Comparison of ENCODE assay signal across 34 cellular contexts in the genomic region with DNA sequence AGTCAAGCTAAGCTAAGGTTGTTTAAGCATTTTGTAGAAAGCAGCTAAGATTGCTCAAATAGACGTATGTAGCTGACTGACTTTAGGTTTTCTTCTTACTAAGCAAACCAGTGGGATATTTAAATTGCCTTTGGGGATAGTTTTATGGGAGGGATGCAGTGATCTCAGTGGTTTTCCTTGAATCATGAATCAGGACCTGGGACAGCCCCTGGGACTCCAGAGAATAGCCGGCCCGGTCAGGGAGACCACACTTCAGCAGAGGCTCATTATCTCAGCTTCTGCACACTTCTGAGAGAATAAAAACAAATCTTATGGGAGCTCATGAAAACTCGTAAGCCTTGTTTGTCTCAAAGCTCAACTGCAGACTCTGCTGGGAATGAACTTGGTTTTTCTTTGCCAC. TPM values are rescaled to one million over a fixed set of nuclear protein-coding genes. Genes with fewer than 3 reads are reported as not detected.
"Had no signal": no experiment of that assay in that cellular context is flagged by ENCODE, and none has a peak within 500 bp of the region (broad histone marks: within the 10 kb centered on the region; RNA-seq: fewer than 3 reads in every experiment).

A gene with protein sequence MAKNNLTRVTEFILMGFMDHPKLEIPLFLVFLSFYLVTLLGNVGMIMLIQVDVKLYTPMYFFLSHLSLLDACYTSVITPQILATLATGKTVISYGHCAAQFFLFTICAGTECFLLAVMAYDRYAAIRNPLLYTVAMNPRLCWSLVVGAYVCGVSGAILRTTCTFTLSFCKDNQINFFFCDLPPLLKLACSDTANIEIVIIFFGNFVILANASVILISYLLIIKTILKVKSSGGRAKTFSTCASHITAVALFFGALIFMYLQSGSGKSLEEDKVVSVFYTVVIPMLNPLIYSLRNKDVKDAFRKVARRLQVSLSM (minus strand): TSS at position 62 of the 400 bp plus-strand sequence. CDS start 6,086 bp downstream, outside the sequence.

- H3K4me1 Mint-ChIP-seq: activated CD4-positive, alpha-beta memory T cell treated with anti-CD3 and anti-CD28 coated beads, Interleukin-2, amount 10 ng/mL, durations not matched to agents 7 days and 5 days; activated CD4-positive, alpha-beta T cell treated with anti-CD3 and anti-CD28 coated beads, Interleukin-2, amount 10 ng/mL, durations not matched to agents 7 days and 5 days; naive B cell; nephron progenitor cell; stimulated activated naive B cell treated with anti-CD40 and anti-IgM and Interleukin-4, amounts not matched to agents 10 μg/mL and 1 μg/mL and 100 μg/mL, for 72 hours had no signal

- H3K4me3 ChIP-seq: esophagus squamous epithelium, heart right ventricle, mucosa of descending colon, ovary, prostate gland, stomach, thyroid gland, upper lobe of left lung, vagina had no signal

- H3K27ac ChIP-seq: epithelial cell of prostate, esophagus squamous epithelium, heart right ventricle, neutrophil, ovary, prostate gland, stomach, thyroid gland, upper lobe of left lung, vagina had no signal

- H3K4me1 ChIP-seq: esophagus squamous epithelium, heart right ventricle, prostate gland, stomach, thyroid gland, upper lobe of left lung, vagina had no signal

- ATAC-seq: heart right ventricle; left ventricle myocardium superior; mucosa of descending colon; stimulated activated naive B cell treated with anti-CD40 and anti-IgM and Interleukin-4, amounts not matched to agents 10 μg/mL and 1 μg/mL and 100 μg/mL, for 72 hours had no signal

- H3K9me3 ChIP-seq: esophagus squamous epithelium, heart right ventricle, mucosa of descending colon, neutrophil, ovary, prostate gland, stomach, thyroid gland, upper lobe of left lung, vagina had no signal

- H3K9me3 Mint-ChIP-seq: activated CD4-positive, alpha-beta memory T cell treated with anti-CD3 and anti-CD28 coated beads, Interleukin-2, amount 10 ng/mL, durations not matched to agents 7 days and 5 days; activated CD4-positive, alpha-beta T cell treated with anti-CD3 and anti-CD28 coated beads, Interleukin-2, amount 10 ng/mL, durations not matched to agents 7 days and 5 days; activated T-cell treated with anti-CD3 and anti-CD28 coated beads, Interleukin-2, amount 50 U/mL, for 24 hours; naive B cell; nephron progenitor cell; stimulated activated naive B cell treated with anti-CD40 and anti-IgM and Interleukin-4, amounts not matched to agents 10 μg/mL and 1 μg/mL and 100 μg/mL, for 72 hours had no signal

- H3K36me3 ChIP-seq: esophagus squamous epithelium, heart right ventricle, neutrophil, ovary, prostate gland, stomach, thyroid gland, upper lobe of left lung, vagina had no signal

- H3K27me3 ChIP-seq: esophagus squamous epithelium, heart right ventricle, neutrophil, ovary, stomach, thyroid gland, upper lobe of left lung, vagina had no signal

- H3K27ac Mint-ChIP-seq: activated CD4-positive, alpha-beta memory T cell treated with anti-CD3 and anti-CD28 coated beads, Interleukin-2, amount 10 ng/mL, durations not matched to agents 7 days and 5 days; activated CD4-positive, alpha-beta T cell treated with anti-CD3 and anti-CD28 coated beads, Interleukin-2, amount 10 ng/mL, durations not matched to agents 7 days and 5 days; activated T-cell treated with anti-CD3 and anti-CD28 coated beads, Interleukin-2, amount 50 U/mL, for 24 hours; nephron progenitor cell; stimulated activated naive B cell treated with anti-CD40 and anti-IgM and Interleukin-4, amounts not matched to agents 10 μg/mL and 1 μg/mL and 100 μg/mL, for 72 hours had no signal

- H3K4me3 Mint-ChIP-seq: activated CD4-positive, alpha-beta memory T cell treated with anti-CD3 and anti-CD28 coated beads, Interleukin-2, amount 10 ng/mL, durations not matched to agents 7 days and 5 days; activated CD4-positive, alpha-beta T cell treated with anti-CD3 and anti-CD28 coated beads, Interleukin-2, amount 10 ng/mL, durations not matched to agents 7 days and 5 days; activated T-cell treated with anti-CD3 and anti-CD28 coated beads, Interleukin-2, amount 50 U/mL, for 24 hours; naive B cell; nephron progenitor cell; stimulated activated naive B cell treated with anti-CD40 and anti-IgM and Interleukin-4, amounts not matched to agents 10 μg/mL and 1 μg/mL and 100 μg/mL, for 72 hours had no signal

- H3K27me3 Mint-ChIP-seq: activated CD4-positive, alpha-beta memory T cell treated with anti-CD3 and anti-CD28 coated beads, Interleukin-2, amount 10 ng/mL, durations not matched to agents 7 days and 5 days; activated CD4-positive, alpha-beta T cell treated with anti-CD3 and anti-CD28 coated beads, Interleukin-2, amount 10 ng/mL, durations not matched to agents 7 days and 5 days had no signal

- H3K36me3 Mint-ChIP-seq: naive B cell; stimulated activated naive B cell treated with anti-CD40 and anti-IgM and Interleukin-4, amounts not matched to agents 10 μg/mL and 1 μg/mL and 100 μg/mL, for 72 hours had no signal

- DNase-seq: activated CD4-positive, alpha-beta memory T cell treated with anti-CD3 and anti-CD28 coated beads, Interleukin-2, amount 10 ng/mL, durations not matched to agents 7 days and 5 days; activated CD4-positive, alpha-beta T cell treated with anti-CD3 and anti-CD28 coated beads, Interleukin-2, amount 10 ng/mL, durations not matched to agents 7 days and 5 days; activated CD4-positive, CD25-positive, alpha-beta regulatory T cell treated with anti-CD3 and anti-CD28 coated beads, Interleukin-2, amount 50 U/mL, for 72 hours; activated CD8-positive, alpha-beta memory T cell treated with anti-CD3 and anti-CD28 coated beads, Interleukin-2, amount 50 U/mL, for 48 hours; activated gamma-delta T cell treated with Interleukin-2 at 50 U/mL for 16 hours; activated naive CD4-positive, alpha-beta T cell treated with anti-CD3 and anti-CD28 coated beads, Interleukin-2, amount 50 U/mL, for 16 hours; activated T-cell treated with anti-CD3 and anti-CD28 coated beads, Interleukin-2, amount 50 U/mL, for 24 hours; amniotic stem cell; esophagus squamous epithelium; foreskin melanocyte; heart right ventricle; islet precursor cell; left ventricle myocardium superior; mucosa of descending colon; naive B cell; nephron progenitor cell; ovary; stimulated activated CD4-positive, alpha-beta T cell treated with anti-CD3 and anti-CD28 coated beads, Interleukin-15, amount 100 ng/mL, for 24 hours; stimulated activated CD4-positive, alpha-beta T cell treated with anti-CD3 and anti-CD28 coated beads, Interleukin-2, amount 100 ng/mL, for 24 hours; stimulated activated naive B cell treated with anti-CD40 and anti-IgM and Interleukin-4, amounts not matched to agents 10 μg/mL and 1 μg/mL and 100 μg/mL, for 72 hours; stomach; T-helper 9 cell; thyroid gland; upper lobe of left lung had no signal

RNA-seq across cellular contexts. Expression of the gene that starts here (rescaled TPM):
- total RNA-seq: activated CD4-positive, alpha-beta memory T cell treated with anti-CD3 and anti-CD28 coated beads, Interleukin-2, amount 10 ng/mL, durations not matched to agents 7 days and 5 days; activated CD4-positive, alpha-beta T cell treated with anti-CD3 and anti-CD28 coated beads, Interleukin-2, amount 10 ng/mL, durations not matched to agents 7 days and 5 days; astrocyte; chondrocyte; esophagus squamous epithelium; glomerular endothelial cell; heart right ventricle; left ventricle myocardium superior; lung microvascular endothelial cell; mesenteric fat pad; mucosa of descending colon; ovary; prostate gland; stomach; T-helper 1 cell treated with Interleukin-12 subunit alpha and Interleukin-12 subunit beta and Interleukin-4 antibody, amounts not matched to agents 30 ng/mL and 1 ng/mL, for 36 hours; thyroid gland; upper lobe of left lung; vagina had no signal
- polyA plus RNA-seq: heart right ventricle, ovary, stomach had no signal
